ENCODE assay signal across 31 cellular contexts in the genomic region with DNA sequence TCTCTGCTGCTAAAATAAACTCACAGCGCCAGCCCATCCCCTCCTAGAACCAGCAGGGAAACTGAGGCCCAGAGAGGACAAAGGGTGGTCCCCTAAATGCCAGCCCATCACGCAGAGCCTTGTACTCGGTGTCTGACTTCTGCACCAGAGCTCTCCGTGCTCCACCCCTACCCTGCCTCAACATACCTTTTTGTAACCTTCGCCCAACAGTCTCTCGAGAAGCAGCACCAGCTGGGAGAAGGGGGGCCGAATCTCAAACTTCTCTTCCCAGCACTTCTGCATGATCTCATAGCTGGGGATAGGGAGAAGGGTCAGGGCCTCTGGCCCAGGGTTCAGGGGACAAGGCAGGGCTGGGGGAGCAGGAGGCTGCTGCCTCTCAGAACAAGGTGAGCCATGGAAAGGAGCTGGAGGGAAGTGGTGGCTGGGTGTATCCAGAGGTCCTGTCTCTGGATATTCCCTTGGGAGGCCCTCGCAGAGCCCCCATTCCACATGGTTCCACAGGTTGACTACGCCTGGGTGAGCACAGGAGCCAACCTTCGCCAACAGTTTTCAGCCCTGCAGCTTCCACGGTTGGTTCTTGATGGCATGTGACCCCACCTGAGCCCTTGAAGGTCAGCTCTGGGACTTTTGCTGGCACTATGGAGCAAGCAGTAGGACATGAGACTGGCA. TPM values are rescaled to one million over a fixed set of nuclear protein-coding genes. Genes with fewer than 3 reads are reported as not detected.
DNase-seq lines count a peak whose midpoint lies in the region; ATAC-seq and TF ChIP-seq lines count a peak whose summit lies in the region.
"Had no signal": no experiment of that assay in that cellular context is flagged by ENCODE, and none has a peak within 500 bp of the region (broad histone marks: within the 10 kb centered on the region; RNA-seq: fewer than 3 reads in every experiment).

No MANE protein-coding gene starts in this region.

- DNase-seq in cardiac septum (ENCODE audit: low spot score) (peak; percentile 26), left cardiac atrium (no peak), trophoblast cell (no peak), psoas muscle (no peak), caudate nucleus (lab: John Stamatoyannopoulos, UW) (no peak), AML-193 (lab: John Stamatoyannopoulos, UW) (no peak)
- DNase-seq: ACHN; activated CD4-positive, alpha-beta T cell treated with anti-CD3 and anti-CD28 coated beads, Interleukin-2, amount 50 U/mL, for 1 hour; activated CD8-positive, alpha-beta memory T cell treated with anti-CD3 and anti-CD28 coated beads, Interleukin-2, amount 10 ng/mL, durations not matched to agents 7 days and 5 days; activated T-cell treated with anti-CD3 and anti-CD28 coated beads, Interleukin-2, amount 50 U/mL, for 72 hours; BE2C; brain microvascular endothelial cell; CD8-positive, alpha-beta T cell; GOT3; KBM-7; midbrain; naive B cell; NCI-H1092; NCI-H187; NCI-H510A; occipital lobe; stimulated activated naive CD4-positive, alpha-beta T cell had no signal

- H3K4me1 ChIP-seq in trophoblast cell (ENCODE audit: control insufficient read depth in 1 of 2, insufficient read depth in 2 of 2, low read length in 2 of 2) (peaks cover 28 to 36% of the 10 kb centered on the region in 2 experiments), psoas muscle (no peaks in the 10 kb centered on the region)
- H3K4me1 ChIP-seq: BE2C, SJCRH30 had no signal

- H2AK5ac ChIP-seq in trophoblast cell (ENCODE audit: low read length): no peak overlapping the region

- H3K36me3 Mint-ChIP-seq in dendritic cell treated with granulocyte-macrophage colony-stimulating factor and Interleukin-4, amounts not matched to agents 40 ng/mL and 50 ng/mL, for 4 days (ENCODE audit: low read depth): no peaks in the 10 kb centered on the region
- H3K36me3 Mint-ChIP-seq: CD8-positive, alpha-beta T cell; naive B cell; WTC11 had no signal

- peak overlapping the region; percentile 32 for H3K27ac Mint-ChIP-seq in dendritic cell treated with granulocyte-macrophage colony-stimulating factor and Interleukin-4, amounts not matched to agents 40 ng/mL and 50 ng/mL, for 4 days
- H3K27ac Mint-ChIP-seq: activated CD8-positive, alpha-beta memory T cell treated with anti-CD3 and anti-CD28 coated beads, Interleukin-2, amount 10 ng/mL, durations not matched to agents 7 days and 5 days; activated T-cell treated with anti-CD3 and anti-CD28 coated beads, Interleukin-2, amount 50 U/mL, for 72 hours; CD8-positive, alpha-beta T cell; naive B cell; WTC11 had no signal

- H3K14ac ChIP-seq in trophoblast cell (ENCODE audit: low read length): no peak overlapping the region

- ATAC-seq in left cardiac atrium (no peak), psoas muscle (no peak)
- ATAC-seq: activated CD8-positive, alpha-beta memory T cell treated with anti-CD3 and anti-CD28 coated beads, Interleukin-2, amount 10 ng/mL, durations not matched to agents 7 days and 5 days; CD8-positive, alpha-beta T cell; WTC11 had no signal

- no peak overlapping the region for H4K8ac ChIP-seq in trophoblast cell (ENCODE audit: low read depth, low read length)

- H3K4me3 ChIP-seq in trophoblast cell (ENCODE audit: low read depth, low read length): no peak overlapping the region
- no peak overlapping the region for H3K4me3 ChIP-seq in psoas muscle
- H3K4me3 ChIP-seq: SJCRH30, suprapubic skin had no signal

- no peak overlapping the region for H3K18ac ChIP-seq in trophoblast cell (ENCODE audit: low read length)

- H2BK120ac ChIP-seq in trophoblast cell (ENCODE audit: insufficient read depth, low read length, poor library complexity): no peak overlapping the region

- H3K9ac ChIP-seq in trophoblast cell (ENCODE audit: low read length): no peak overlapping the region

- H3K9me3 Mint-ChIP-seq in dendritic cell treated with granulocyte-macrophage colony-stimulating factor and Interleukin-4, amounts not matched to agents 40 ng/mL and 50 ng/mL, for 4 days: no peaks in the 10 kb centered on the region
- H3K9me3 Mint-ChIP-seq: activated T-cell treated with anti-CD3 and anti-CD28 coated beads, Interleukin-2, amount 50 U/mL, for 72 hours; CD8-positive, alpha-beta T cell; naive B cell; WTC11 had no signal

- H3K27me3 Mint-ChIP-seq in dendritic cell treated with granulocyte-macrophage colony-stimulating factor and Interleukin-4, amounts not matched to agents 40 ng/mL and 50 ng/mL, for 4 days: peaks cover 3% of the 10 kb centered on the region
- H3K27me3 Mint-ChIP-seq: activated CD8-positive, alpha-beta memory T cell treated with anti-CD3 and anti-CD28 coated beads, Interleukin-2, amount 10 ng/mL, durations not matched to agents 7 days and 5 days; naive B cell had no signal

- no CpG with 5 or more reads among the region's 11 CpGs for WGBS in trophoblast cell (ENCODE audit: extremely low coverage, insufficient coverage, insufficient read length)
- 84 to 93% (median 84%) methylated on average over 11 of the region's 11 CpGs for WGBS in psoas muscle, 3 donors

- H3K4me3 Mint-ChIP-seq in dendritic cell treated with granulocyte-macrophage colony-stimulating factor and Interleukin-4, amounts not matched to agents 40 ng/mL and 50 ng/mL, for 4 days: no peak overlapping the region
- H3K4me3 Mint-ChIP-seq: activated CD8-positive, alpha-beta memory T cell treated with anti-CD3 and anti-CD28 coated beads, Interleukin-2, amount 10 ng/mL, durations not matched to agents 7 days and 5 days; activated T-cell treated with anti-CD3 and anti-CD28 coated beads, Interleukin-2, amount 50 U/mL, for 72 hours; CD8-positive, alpha-beta T cell; naive B cell; WTC11 had no signal

- no peak overlapping the region for H2BK5ac ChIP-seq in trophoblast cell (ENCODE audit: low read depth, low read length, poor library complexity)

- peaks cover 22% of the 10 kb centered on the region for H3K79me1 ChIP-seq in trophoblast cell (ENCODE audit: low read length)

- no peak overlapping the region for H3K4me2 ChIP-seq in trophoblast cell (ENCODE audit: low read length)

- no peak overlapping the region for H3K23ac ChIP-seq in trophoblast cell (ENCODE audit: low read length)

- TF ChIP-seq CTCF in psoas muscle (IDR thresholded peaks at IDR 0.05): no peak

- H3K27me3 ChIP-seq in trophoblast cell (ENCODE audit: insufficient read depth, low read length) (no peaks in the 10 kb centered on the region), psoas muscle (ENCODE audit: insufficient read depth in 3 of 3, low read length in 2 of 3) (no peaks in the 10 kb centered on the region)
- H3K27me3 ChIP-seq: BE2C, brain microvascular endothelial cell, SJCRH30, suprapubic skin had no signal

- H2AFZ ChIP-seq in trophoblast cell (ENCODE audit: insufficient read depth, low read length, poor library complexity): no peak overlapping the region

- no peak overlapping the region for H2BK12ac ChIP-seq in trophoblast cell (ENCODE audit: low read length)

- H3K4ac ChIP-seq in trophoblast cell (ENCODE audit: low read depth, low read length): no peak overlapping the region

- H3K79me2 ChIP-seq in trophoblast cell (ENCODE audit: control insufficient read depth, insufficient read depth, low read length, poor library complexity): peaks cover 2% of the 10 kb centered on the region

- H4K12ac ChIP-seq in trophoblast cell (ENCODE audit: low read depth, low read length): no peak overlapping the region

- peaks cover 64% of the 10 kb centered on the region for H3K4me1 Mint-ChIP-seq in dendritic cell treated with granulocyte-macrophage colony-stimulating factor and Interleukin-4, amounts not matched to agents 40 ng/mL and 50 ng/mL, for 4 days (ENCODE audit: low read depth)
- H3K4me1 Mint-ChIP-seq: naive B cell had no signal

- H3K9me3 ChIP-seq in trophoblast cell (ENCODE audit: insufficient read depth, low read depth, low read length): peaks cover 5% of the 10 kb centered on the region
- no peaks in the 10 kb centered on the region for H3K9me3 ChIP-seq in psoas muscle
- H3K9me3 ChIP-seq: BE2C, SJCRH30, suprapubic skin had no signal

- H4K91ac ChIP-seq in trophoblast cell (ENCODE audit: low read depth, low read length): peak overlapping the region; percentile 3

- H3K27ac ChIP-seq in trophoblast cell (ENCODE audit: low read depth, low read length) (no peak overlapping the region), psoas muscle (no peak overlapping the region), caudate nucleus (ENCODE audit: low read depth, low read length) (no peak overlapping the region)
- H3K27ac ChIP-seq: brain microvascular endothelial cell, HL-60, SJCRH30, suprapubic skin had no signal

- intact Hi-C loops in cardiac septum (cut with DNase I) (no loop called here), left cardiac atrium (cut with DNase I) (no loop called here), psoas muscle (cut with DNase I) (no loop called here)
- intact Hi-C loops in dendritic cell treated with granulocyte-macrophage colony-stimulating factor and Interleukin-4, amounts not matched to agents 40 ng/mL and 50 ng/mL, for 4 days (cut with micrococcal nuclease): loop anchor here (5.0 kb wide), 1 partner anchor 66 kb away; no protein-coding TSS in a partner anchor

- H3K36me3 ChIP-seq in trophoblast cell (ENCODE audit: control insufficient read depth in 1 of 2, insufficient read depth in 2 of 2, low read length in 2 of 2): peaks cover 72 to 79% of the 10 kb centered on the region in 2 experiments
- H3K36me3 ChIP-seq in psoas muscle (ENCODE audit: insufficient read depth in 1 of 2, low read depth in 1 of 2): peaks cover 0 to 17% of the 10 kb centered on the region in 2 donors
- H3K36me3 ChIP-seq: SJCRH30 had no signal

RNA-seq across cellular contexts. Expression of gene CSF1R, which starts 32.3 kb away (rescaled TPM):
- 11.9 TPM for total RNA-seq in cardiac septum
- 10 to 100 TPM; 18.3 to 41.6 TPM for total RNA-seq in left cardiac atrium
- polyA plus RNA-seq in trophoblast cell (2013): 42.3 and 43.7 TPM in 2 replicates
- 10 to 100 TPM in 2 of 4 donors, 1 to 10 TPM in 2; 4.2 to 20.0 (median 10.7) TPM for total RNA-seq in psoas muscle
- polyA plus RNA-seq in psoas muscle: 1 to 10 TPM; 1.2 to 1.6 (median 1.3) TPM

RNA-seq across cellular contexts. Expression of gene PDGFRB, which starts 37.0 kb away (rescaled TPM):
- total RNA-seq in cardiac septum (54.6 TPM), left cardiac atrium (10 to 100 TPM; 62.9 to 68.3 TPM), psoas muscle (10 to 100 TPM; 34.0 to 56.0 (median 39.1) TPM)
- polyA plus RNA-seq in trophoblast cell (2013): 91.3 and 93.4 TPM in 2 replicates
- polyA plus RNA-seq in psoas muscle: 10 to 100 TPM; 14.6 to 19.9 (median 19.2) TPM

RNA-seq across cellular contexts. Expression of gene CDX1, which starts 47.9 kb away (rescaled TPM):
- total RNA-seq in cardiac septum: 0.16 TPM
- not detected for total RNA-seq in left cardiac atrium
- polyA plus RNA-seq in trophoblast cell (2013): 9.7 and 11.3 TPM in 2 replicates
- total RNA-seq in psoas muscle: not detected
- under 1 TPM in 2 of 3 donors, not detected in 1; 0.06 to 0.08 TPM for polyA plus RNA-seq in psoas muscle
- total RNA-seq: activated CD8-positive, alpha-beta memory T cell treated with anti-CD3 and anti-CD28 coated beads, Interleukin-2, amount 10 ng/mL, durations not matched to agents 7 days and 5 days; activated T-cell treated with anti-CD3 and anti-CD28 coated beads, Interleukin-2, amount 50 U/mL, for 72 hours; CD8-positive, alpha-beta T cell; lower leg skin; M059J; occipital lobe; SJCRH30; skeletal muscle tissue had no signal
- polyA plus RNA-seq: urinary bladder had no signal
